In the genomic region with DNA sequence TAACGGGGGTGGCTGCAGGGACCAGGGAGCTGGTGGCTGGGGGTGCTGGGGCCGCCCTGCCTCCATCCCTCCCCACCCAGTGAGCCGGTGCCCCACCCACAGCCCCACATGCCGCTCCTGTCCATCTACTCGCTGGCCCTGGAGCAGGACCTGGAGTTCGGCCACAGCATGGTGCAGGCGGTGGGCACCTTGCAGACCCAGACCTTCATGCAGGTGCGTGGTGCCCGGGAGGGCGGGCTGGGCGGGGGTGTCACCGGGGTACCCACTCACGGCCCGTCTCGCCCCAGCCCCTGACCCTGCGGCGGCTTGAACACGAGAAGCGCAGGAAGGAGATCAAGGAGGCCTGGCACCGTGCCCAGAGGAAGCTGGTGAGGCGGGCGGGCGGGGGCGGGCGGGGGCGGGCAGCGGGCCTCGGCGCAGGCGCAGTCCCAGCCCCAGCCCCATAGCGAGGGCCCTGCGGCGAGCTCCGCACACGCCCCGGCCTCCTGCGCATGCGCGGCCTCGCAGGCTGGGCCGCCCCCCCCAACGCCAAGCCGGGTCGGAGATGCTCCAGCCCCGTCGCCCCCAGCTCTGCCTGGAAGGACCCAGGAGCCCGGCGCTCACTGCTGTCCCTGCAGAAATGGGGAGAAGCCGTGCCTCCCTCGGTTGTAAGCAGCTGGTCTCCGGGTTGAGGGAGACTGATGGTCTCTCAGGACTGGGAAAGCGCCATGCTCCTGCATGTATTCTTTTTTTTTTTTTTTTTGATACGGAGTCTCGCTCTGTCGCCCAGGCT, we compare ENCODE assay signal across 9 cellular contexts. TPM values are rescaled to one million over a fixed set of nuclear protein-coding genes. Genes with fewer than 3 reads are reported as not detected.
DNase-seq lines count a peak whose midpoint lies in the region; ATAC-seq, FAIRE-seq and TF ChIP-seq lines count a peak whose summit lies in the region.
"Had no signal": no experiment of that assay in that cellular context is flagged by ENCODE, and none has a peak within 500 bp of the region (broad histone marks: within the 10 kb centered on the region; RNA-seq: fewer than 3 reads in every experiment).

No MANE protein-coding gene starts in this region.

- peaks cover 5% of the 10 kb centered on the region for H3K27me3 Mint-ChIP-seq in osteocyte (ENCODE audit: unreplicated experiment)

- no peaks in the 10 kb centered on the region for H3K27me3 ChIP-seq in SU-DHL-6 (ENCODE audit: low read length)
- H3K27me3 ChIP-seq in HepG2 (ENCODE audit: control insufficient read depth in 1 of 2, insufficient read depth in 2 of 2, low read length in 2 of 2) = no peaks in the 10 kb centered on the region

- 86% methylated on average over 24 of the region's 55 CpGs for WGBS in HepG2 (ENCODE audit: low lambda C conversion rate)

- no peak for FAIRE-seq in HepG2 (lab: Jason Lieb, UNC)
- FAIRE-seq: astrocyte had no signal

- peaks cover 29% of the 10 kb centered on the region for H3K4me1 ChIP-seq in HepG2 (ENCODE audit: insufficient read depth, low read length)

- no peak for TF ChIP-seq EP300 in HepG2 (IDR thresholded peaks at IDR 0.05; ENCODE audit: low read depth in 2 of 2, low read length in 2 of 2)
- no peak for TF ChIP-seq EP300 in HepG2 (CRISPR knock-in tag; IDR thresholded peaks at IDR 0.05; ENCODE audit: borderline replicate concordance)

- no peak overlapping the region for H3K27ac Mint-ChIP-seq in osteocyte (ENCODE audit: unreplicated experiment)

- TF ChIP-seq POLR2A in HepG2 (IDR thresholded peaks at IDR 0.05; ENCODE audit: insufficient read depth in 1 of 2, low read depth in 2 of 2, low read length in 2 of 2) = no peak

- H3F3A ChIP-seq in SU-DHL-6 (ENCODE audit: insufficient read depth) = peaks cover 38% of the 10 kb centered on the region

- peak overlapping the region; percentile 39 for H3K4me3 ChIP-seq in SU-DHL-6 (ENCODE audit: insufficient read depth, low read length, poor library complexity, severe bottlenecking)
- no peak overlapping the region for H3K4me3 ChIP-seq in HepG2 (replicated peaks in 1 of 3; ENCODE audit: insufficient read depth in 1 of 3, low read depth in 2 of 3, low read length in 3 of 3)

- H3K36me3 ChIP-seq in SU-DHL-6 (ENCODE audit: low read length) (peaks cover 8% of the 10 kb centered on the region), HepG2 (replicated peaks in 1 of 2; ENCODE audit: control insufficient read depth in 1 of 2, insufficient read depth in 2 of 2, low read length in 2 of 2) (no peaks in the 10 kb centered on the region; a peak in 1 of 5 replicates)

- in situ Hi-C loops in HepG2 (cut with HindIII; ENCODE audit: extremely low pct_ligation_motif_present, low pct_unique_long_range_greater_than_20kb) = no loop called here

- DNase-seq in 8988T (peak; percentile 100), GM19238 (ENCODE audit: insufficient read length, low spot score) (peak; percentile 96), NCI-H1105 treated with DMSO at 0.1 percent for 48 hours (lab: John Stamatoyannopoulos, UW) (peak; percentile 86), HepG2 (ENCODE audit: low spot score) (no peak), osteocyte (ENCODE audit: extremely low spot score, unreplicated experiment) (no peak)
- peak; percentile 60 to 98 (median 84) for DNase-seq in activated naive CD4-positive, alpha-beta T cell (lab: John Stamatoyannopoulos, UW)
- DNase-seq in stimulated activated CD8-positive, alpha-beta memory T cell treated with anti-CD3 and anti-CD28 coated beads, Interleukin-7, amount 100 ng/mL, for 24 hours (ENCODE audit: low read depth) = peak; percentile 66

- no peaks in the 10 kb centered on the region for H3K36me3 Mint-ChIP-seq in osteocyte (ENCODE audit: unreplicated experiment)

- POLR2A ChIA-PET in HepG2 (lab: Yijun Ruan, JAX) = no interaction called here

- ATAC-seq in HepG2 = no peak

- H4K20me1 ChIP-seq in SU-DHL-6 (ENCODE audit: low read depth, low read length) (no peaks in the 10 kb centered on the region), HepG2 (ENCODE audit: insufficient read depth, low read length) (peaks cover 3% of the 10 kb centered on the region; the same call in 1 of the 2 replicates)

- H3K27ac ChIP-seq in SU-DHL-6 (ENCODE audit: low read depth, low read length) (peak overlapping the region; percentile 91), HepG2 (ENCODE audit: extremely low read length, insufficient read depth, low read length) (peak overlapping the region; percentile 60)

- CTCF ChIA-PET in HepG2 (lab: Yijun Ruan, JAX; ENCODE audit: low intra/inter-chr PET ratio, low total read pairs) = no interaction called here

- H3K4me3 Mint-ChIP-seq in osteocyte (ENCODE audit: unreplicated experiment) = no peak overlapping the region

- H3K9me3 Mint-ChIP-seq in osteocyte (ENCODE audit: unreplicated experiment) = no peaks in the 10 kb centered on the region

- H3K4me2 ChIP-seq in SU-DHL-6 (ENCODE audit: low read depth, low read length, poor library complexity, severe bottlenecking) (peak overlapping the region; percentile 78), HepG2 (ENCODE audit: low read depth, low read length) (0 out of 2 replicates have a peak overlapping the region, but pooled peaks have one; percentile 36)

- no TSS peak for BruUV-seq in HepG2 (replicated peaks; lab: Mats Ljungman, UMichigan)

- H3K9ac ChIP-seq in SU-DHL-6 (ENCODE audit: low read length) (peak overlapping the region; percentile 52; the same call in 1 of the 2 replicates), HepG2 (ENCODE audit: insufficient read depth, low read depth, low read length) (no peak overlapping the region)

- H3K79me2 ChIP-seq in SU-DHL-6 (ENCODE audit: insufficient read depth, low read length) = peaks cover 7% of the 10 kb centered on the region; the same call in 1 of the 2 replicates
- no peaks in the 10 kb centered on the region for H3K79me2 ChIP-seq in HepG2 (ENCODE audit: insufficient read depth, low read length)

- H3K9me3 ChIP-seq in SU-DHL-6 (ENCODE audit: insufficient read depth, low read length) (no peaks in the 10 kb centered on the region), HepG2 (ENCODE audit: low read length) (no peaks in the 10 kb centered on the region)

- H2AFZ ChIP-seq in SU-DHL-6 (ENCODE audit: low read depth, low read length, severe bottlenecking) (no peak overlapping the region), HepG2 (ENCODE audit: low read length) (no peak overlapping the region)

- H3K4me1 Mint-ChIP-seq in osteocyte (ENCODE audit: unreplicated experiment) = peaks cover 5% of the 10 kb centered on the region

- intact Hi-C loops in HepG2 (cut with micrococcal nuclease; ENCODE audit: unreplicated experiment) = no loop called here

- H3K9me2 ChIP-seq in SU-DHL-6 (replicated peaks; ENCODE audit: insufficient read depth, low read length) = no peaks in the 10 kb centered on the region

- TF ChIP-seq RAD21 in HepG2 (CRISPR knock-in tag; IDR thresholded peaks at IDR 0.05) = no peak

- TF ChIP-seq CTCF in SU-DHL-6 (IDR thresholded peaks at IDR 0.05; ENCODE audit: insufficient read depth, low read length, poor library complexity, severe bottlenecking) (no peak), HepG2 (CRISPR knock-in tag; IDR thresholded peaks at IDR 0.05) (no peak), osteocyte (IDR thresholded peaks at IDR 0.05) (no peak)

RNA-seq across cellular contexts. Expression of a gene that starts 7.7 kb away (rescaled TPM):
- total RNA-seq in HepG2 (2016; rRNA removed; fragmentation: Illumina TruSeq; extraction: Trizol) (0.48 and 0.84 TPM in 2 replicates), osteocyte (0.67 and 0.99 TPM in 2 replicates)
- total RNA-seq in HepG2 (2016; cell fraction: cytosol; rRNA removed; fragmentation: Illumina TruSeq; extraction: Trizol; ENCODE audit: low read depth) = 0.35 and 0.51 TPM in 2 replicates
- total RNA-seq in HepG2 (2016; cell fraction: insoluble cytoplasmic fraction; rRNA removed; fragmentation: Illumina TruSeq; extraction: Trizol) = 0.16 and 0.50 TPM in 2 replicates
- 0.38 and 0.40 TPM in 2 replicates for total RNA-seq in HepG2 (2016; cell fraction: membrane; rRNA removed; fragmentation: Illumina TruSeq; extraction: Trizol)
- 0.28 and 0.63 TPM in 2 replicates for total RNA-seq in HepG2 (2016; cell fraction: nucleus; rRNA removed; fragmentation: Illumina TruSeq; extraction: Trizol)
- polyA plus RNA-seq in HepG2 (2011; rRNA removed) = 32.0 and 40.3 TPM in 2 replicates
- 17.7 and 31.9 TPM in 2 replicates for polyA plus RNA-seq in HepG2 (2011; cell fraction: cytosol; rRNA removed)
- 222 and 325 TPM in 2 replicates for polyA plus RNA-seq in HepG2 (2011; cell fraction: nucleus; rRNA removed)
- 21.8 and 23.4 TPM in 2 replicates for polyA plus RNA-seq in HepG2 (2012)
- not detected in 2 replicates for polyA plus RNA-seq in HepG2 (2016; cell fraction: cytosol; fragmentation: Illumina TruSeq; extraction: Trizol; ENCODE audit: low read depth)
- 0.41 and 0.69 TPM in 2 replicates for polyA plus RNA-seq in HepG2 (2016; cell fraction: insoluble cytoplasmic fraction; fragmentation: Illumina TruSeq; extraction: Trizol; ENCODE audit: low read depth)
- polyA plus RNA-seq in HepG2 (2016; cell fraction: membrane; fragmentation: Illumina TruSeq; extraction: Trizol; ENCODE audit: low read depth) = not detected in 2 replicates
- 1.5 TPM in 2 replicates for polyA plus RNA-seq in HepG2 (2016; cell fraction: nucleus; fragmentation: Illumina TruSeq; extraction: Trizol; ENCODE audit: insufficient read depth, low read depth)
- polyA minus RNA-seq in HepG2 (2011; rRNA and poly(A)+ RNA removed; ENCODE audit: low replicate concordance) = 18.3 and 37.9 TPM in 2 replicates
- 19.3 and 20.1 TPM in 2 replicates for polyA minus RNA-seq in HepG2 (2011; cell fraction: cytosol; rRNA and poly(A)+ RNA removed)
- polyA minus RNA-seq in HepG2 (2011; cell fraction: nucleus; rRNA and poly(A)+ RNA removed) = 25.0 and 29.0 TPM in 2 replicates

RNA-seq across cellular contexts. Expression of a gene that starts 20.5 kb away (rescaled TPM):
- 140 TPM in 2 replicates for total RNA-seq in HepG2 (2016; rRNA removed; fragmentation: Illumina TruSeq; extraction: Trizol)
- total RNA-seq in HepG2 (2016; cell fraction: cytosol; rRNA removed; fragmentation: Illumina TruSeq; extraction: Trizol; ENCODE audit: low read depth) = 43.4 and 44.8 TPM in 2 replicates
- 135 and 141 TPM in 2 replicates for total RNA-seq in HepG2 (2016; cell fraction: insoluble cytoplasmic fraction; rRNA removed; fragmentation: Illumina TruSeq; extraction: Trizol)
- total RNA-seq in HepG2 (2016; cell fraction: membrane; rRNA removed; fragmentation: Illumina TruSeq; extraction: Trizol) = 89.0 and 92.5 TPM in 2 replicates
- total RNA-seq in HepG2 (2016; cell fraction: nucleus; rRNA removed; fragmentation: Illumina TruSeq; extraction: Trizol) = 54.0 and 55.3 TPM in 2 replicates
- polyA plus RNA-seq in HepG2 (2011; rRNA removed) = 272 and 305 TPM in 2 replicates
- polyA plus RNA-seq in HepG2 (2011; cell fraction: cytosol; rRNA removed) = 222 and 337 TPM in 2 replicates
- 150 and 188 TPM in 2 replicates for polyA plus RNA-seq in HepG2 (2011; cell fraction: nucleus; rRNA removed)
- polyA plus RNA-seq in HepG2 (2012) = 201 and 222 TPM in 2 replicates
- polyA plus RNA-seq in HepG2 (2016; cell fraction: cytosol; fragmentation: Illumina TruSeq; extraction: Trizol; ENCODE audit: low read depth) = 94.9 and 102 TPM in 2 replicates
- polyA plus RNA-seq in HepG2 (2016; cell fraction: insoluble cytoplasmic fraction; fragmentation: Illumina TruSeq; extraction: Trizol; ENCODE audit: low read depth) = 246 and 282 TPM in 2 replicates
- polyA plus RNA-seq in HepG2 (2016; cell fraction: membrane; fragmentation: Illumina TruSeq; extraction: Trizol; ENCODE audit: low read depth) = 145 and 159 TPM in 2 replicates
- polyA plus RNA-seq in HepG2 (2016; cell fraction: nucleus; fragmentation: Illumina TruSeq; extraction: Trizol; ENCODE audit: insufficient read depth, low read depth) = 179 TPM in 2 replicates
- 343 and 389 TPM in 2 replicates for polyA minus RNA-seq in HepG2 (2011; rRNA and poly(A)+ RNA removed; ENCODE audit: low replicate concordance)
- polyA minus RNA-seq in HepG2 (2011; cell fraction: cytosol; rRNA and poly(A)+ RNA removed) = 104 and 129 TPM in 2 replicates
- polyA minus RNA-seq in HepG2 (2011; cell fraction: nucleus; rRNA and poly(A)+ RNA removed) = 39.5 and 42.0 TPM in 2 replicates
- 156 and 168 TPM in 2 replicates for total RNA-seq in osteocyte

RNA-seq across cellular contexts. Expression of a gene that starts 29.1 kb away (rescaled TPM):
- total RNA-seq in HepG2 (2016; rRNA removed; fragmentation: Illumina TruSeq; extraction: Trizol) = 426 and 535 TPM in 2 replicates
- total RNA-seq in HepG2 (2016; cell fraction: cytosol; rRNA removed; fragmentation: Illumina TruSeq; extraction: Trizol; ENCODE audit: low read depth) = 2,785 and 3,522 TPM in 2 replicates
- 340 and 561 TPM in 2 replicates for total RNA-seq in HepG2 (2016; cell fraction: insoluble cytoplasmic fraction; rRNA removed; fragmentation: Illumina TruSeq; extraction: Trizol)
- total RNA-seq in HepG2 (2016; cell fraction: membrane; rRNA removed; fragmentation: Illumina TruSeq; extraction: Trizol) = 1,902 and 2,313 TPM in 2 replicates
- total RNA-seq in HepG2 (2016; cell fraction: nucleus; rRNA removed; fragmentation: Illumina TruSeq; extraction: Trizol) = 168 and 177 TPM in 2 replicates
- 613 and 728 TPM in 2 replicates for polyA plus RNA-seq in HepG2 (2011; rRNA removed)
- 837 and 1,257 TPM in 2 replicates for polyA plus RNA-seq in HepG2 (2011; cell fraction: cytosol; rRNA removed)
- 557 and 562 TPM in 2 replicates for polyA plus RNA-seq in HepG2 (2011; cell fraction: nucleus; rRNA removed)
- polyA plus RNA-seq in HepG2 (2012) = 539 and 705 TPM in 2 replicates
- polyA plus RNA-seq in HepG2 (2016; cell fraction: cytosol; fragmentation: Illumina TruSeq; extraction: Trizol; ENCODE audit: low read depth) = 3,701 and 4,930 TPM in 2 replicates
- polyA plus RNA-seq in HepG2 (2016; cell fraction: insoluble cytoplasmic fraction; fragmentation: Illumina TruSeq; extraction: Trizol; ENCODE audit: low read depth) = 454 and 583 TPM in 2 replicates
- 2,313 and 2,706 TPM in 2 replicates for polyA plus RNA-seq in HepG2 (2016; cell fraction: membrane; fragmentation: Illumina TruSeq; extraction: Trizol; ENCODE audit: low read depth)
- polyA plus RNA-seq in HepG2 (2016; cell fraction: nucleus; fragmentation: Illumina TruSeq; extraction: Trizol; ENCODE audit: insufficient read depth, low read depth) = 387 and 420 TPM in 2 replicates
- polyA minus RNA-seq in HepG2 (2011; rRNA and poly(A)+ RNA removed; ENCODE audit: low replicate concordance) = 195 and 435 TPM in 2 replicates
- 211 and 241 TPM in 2 replicates for polyA minus RNA-seq in HepG2 (2011; cell fraction: cytosol; rRNA and poly(A)+ RNA removed)
- 51.6 and 73.4 TPM in 2 replicates for polyA minus RNA-seq in HepG2 (2011; cell fraction: nucleus; rRNA and poly(A)+ RNA removed)
- total RNA-seq in osteocyte = 349 and 354 TPM in 2 replicates

RNA-seq across cellular contexts. Expression of a gene that starts 34.8 kb away (rescaled TPM):
- total RNA-seq in HepG2 (2016; rRNA removed; fragmentation: Illumina TruSeq; extraction: Trizol) = 1.3 and 4.4 TPM in 2 replicates
- total RNA-seq in HepG2 (2016; cell fraction: cytosol; rRNA removed; fragmentation: Illumina TruSeq; extraction: Trizol; ENCODE audit: low read depth) = 3.4 and 3.5 TPM in 2 replicates
- total RNA-seq in HepG2 (2016; cell fraction: insoluble cytoplasmic fraction; rRNA removed; fragmentation: Illumina TruSeq; extraction: Trizol) = 2.5 and 6.4 TPM in 2 replicates
- 1.7 and 2.0 TPM in 2 replicates for total RNA-seq in HepG2 (2016; cell fraction: membrane; rRNA removed; fragmentation: Illumina TruSeq; extraction: Trizol)
- total RNA-seq in HepG2 (2016; cell fraction: nucleus; rRNA removed; fragmentation: Illumina TruSeq; extraction: Trizol) = 7.8 and 9.7 TPM in 2 replicates
- 32.4 and 41.2 TPM in 2 replicates for polyA plus RNA-seq in HepG2 (2011; rRNA removed)
- polyA plus RNA-seq in HepG2 (2011; cell fraction: cytosol; rRNA removed) = 27.7 and 35.9 TPM in 2 replicates
- 316 and 410 TPM in 2 replicates for polyA plus RNA-seq in HepG2 (2011; cell fraction: nucleus; rRNA removed)
- 29.1 and 29.7 TPM in 2 replicates for polyA plus RNA-seq in HepG2 (2012)
- polyA plus RNA-seq in HepG2 (2016; cell fraction: cytosol; fragmentation: Illumina TruSeq; extraction: Trizol; ENCODE audit: low read depth) = 0.23 and 0.72 TPM in 2 replicates
- 1.6 and 2.2 TPM in 2 replicates for polyA plus RNA-seq in HepG2 (2016; cell fraction: insoluble cytoplasmic fraction; fragmentation: Illumina TruSeq; extraction: Trizol; ENCODE audit: low read depth)
- polyA plus RNA-seq in HepG2 (2016; cell fraction: membrane; fragmentation: Illumina TruSeq; extraction: Trizol; ENCODE audit: low read depth) = 0.54 and 0.71 TPM in 2 replicates
- 25.9 and 28.7 TPM in 2 replicates for polyA plus RNA-seq in HepG2 (2016; cell fraction: nucleus; fragmentation: Illumina TruSeq; extraction: Trizol; ENCODE audit: insufficient read depth, low read depth)
- 20.1 and 68.5 TPM in 2 replicates for polyA minus RNA-seq in HepG2 (2011; rRNA and poly(A)+ RNA removed; ENCODE audit: low replicate concordance)
- 20.8 and 23.1 TPM in 2 replicates for polyA minus RNA-seq in HepG2 (2011; cell fraction: cytosol; rRNA and poly(A)+ RNA removed)
- polyA minus RNA-seq in HepG2 (2011; cell fraction: nucleus; rRNA and poly(A)+ RNA removed) = 41.6 and 44.5 TPM in 2 replicates
- 16.7 and 17.8 TPM in 2 replicates for total RNA-seq in osteocyte

RNA-seq across cellular contexts. Expression of a gene that starts 48.3 kb away (rescaled TPM):
- total RNA-seq in HepG2 (2016; rRNA removed; fragmentation: Illumina TruSeq; extraction: Trizol) (70.0 and 84.5 TPM in 2 replicates), osteocyte (318 and 327 TPM in 2 replicates)
- total RNA-seq in HepG2 (2016; cell fraction: cytosol; rRNA removed; fragmentation: Illumina TruSeq; extraction: Trizol; ENCODE audit: low read depth) = 29.8 and 31.9 TPM in 2 replicates
- 66.1 and 74.6 TPM in 2 replicates for total RNA-seq in HepG2 (2016; cell fraction: insoluble cytoplasmic fraction; rRNA removed; fragmentation: Illumina TruSeq; extraction: Trizol)
- total RNA-seq in HepG2 (2016; cell fraction: membrane; rRNA removed; fragmentation: Illumina TruSeq; extraction: Trizol) = 70.9 and 77.3 TPM in 2 replicates
- total RNA-seq in HepG2 (2016; cell fraction: nucleus; rRNA removed; fragmentation: Illumina TruSeq; extraction: Trizol) = 37.1 and 39.3 TPM in 2 replicates
- polyA plus RNA-seq in HepG2 (2011; rRNA removed) = 58.1 and 63.6 TPM in 2 replicates
- polyA plus RNA-seq in HepG2 (2011; cell fraction: cytosol; rRNA removed) = 71.9 and 76.4 TPM in 2 replicates
- polyA plus RNA-seq in HepG2 (2011; cell fraction: nucleus; rRNA removed) = 59.2 and 73.6 TPM in 2 replicates
- polyA plus RNA-seq in HepG2 (2012) = 37.6 and 46.6 TPM in 2 replicates
- polyA plus RNA-seq in HepG2 (2016; cell fraction: cytosol; fragmentation: Illumina TruSeq; extraction: Trizol; ENCODE audit: low read depth) = 36.8 and 41.0 TPM in 2 replicates
- 82.0 and 114 TPM in 2 replicates for polyA plus RNA-seq in HepG2 (2016; cell fraction: insoluble cytoplasmic fraction; fragmentation: Illumina TruSeq; extraction: Trizol; ENCODE audit: low read depth)
- polyA plus RNA-seq in HepG2 (2016; cell fraction: membrane; fragmentation: Illumina TruSeq; extraction: Trizol; ENCODE audit: low read depth) = 75.2 and 79.7 TPM in 2 replicates
- 90.2 and 93.1 TPM in 2 replicates for polyA plus RNA-seq in HepG2 (2016; cell fraction: nucleus; fragmentation: Illumina TruSeq; extraction: Trizol; ENCODE audit: insufficient read depth, low read depth)
- polyA minus RNA-seq in HepG2 (2011; rRNA and poly(A)+ RNA removed; ENCODE audit: low replicate concordance) = 84.2 and 138 TPM in 2 replicates
- 122 and 138 TPM in 2 replicates for polyA minus RNA-seq in HepG2 (2011; cell fraction: cytosol; rRNA and poly(A)+ RNA removed)
- polyA minus RNA-seq in HepG2 (2011; cell fraction: nucleus; rRNA and poly(A)+ RNA removed) = 21.5 and 28.6 TPM in 2 replicates

Comparison
In these comparisons a context has a peak if more than half of its experiments do, and no peak if none do; other contexts are left out.
1. DNase-seq: peak in 8988T (single experiment), GM19238 (single experiment), NCI-H1105 treated with DMSO at 0.1 percent for 48 hours (single experiment), activated naive CD4-positive, alpha-beta T cell (4 of 4) and stimulated activated CD8-positive, alpha-beta memory T cell treated with anti-CD3 and anti-CD28 coated beads, Interleukin-7, amount 100 ng/mL, for 24 hours (single experiment); none in HepG2 (single experiment) and osteocyte (single experiment).